In the genomic region with DNA sequence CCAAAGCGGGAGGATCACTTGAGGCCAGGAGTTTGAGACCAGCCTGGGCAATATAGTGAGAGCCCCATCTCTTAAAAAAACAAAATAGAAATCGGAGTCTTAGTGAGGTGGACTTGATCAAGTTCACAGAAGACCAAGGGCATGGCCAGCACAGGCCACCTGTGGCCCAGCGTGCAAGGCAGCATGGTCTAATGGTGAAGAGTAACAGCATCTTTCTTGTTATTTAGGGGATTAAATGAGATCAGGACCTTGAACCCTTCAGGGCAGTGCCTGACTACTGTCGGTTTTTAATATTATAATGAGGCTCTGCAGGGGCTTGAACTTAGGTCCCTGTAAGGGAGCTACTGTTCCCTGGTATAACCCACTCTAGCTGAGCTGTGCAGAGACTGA, we compare ENCODE assay signal across 19 cellular contexts. TPM values are rescaled to one million over a fixed set of nuclear protein-coding genes. Genes with fewer than 3 reads are reported as not detected.
DNase-seq lines count a peak whose midpoint lies in the region; ATAC-seq and TF ChIP-seq lines count a peak whose summit lies in the region.
"Had no signal": no experiment of that assay in that cellular context is flagged by ENCODE, and none has a peak within 500 bp of the region (broad histone marks: within the 10 kb centered on the region; RNA-seq: fewer than 3 reads in every experiment).

No MANE protein-coding gene starts in this region.

- no peak overlapping the region for H3K4me3 ChIP-seq in effector memory CD4-positive, alpha-beta T cell (ENCODE audit: insufficient read depth, low read depth, low read length, poor library complexity, severe bottlenecking)
- H3K4me3 ChIP-seq in upper lobe of right lung: no peak overlapping the region
- H3K4me3 ChIP-seq: breast epithelium, gastroesophageal sphincter, right atrium auricular region, tibial nerve had no signal

- peaks cover 70% of the 10 kb centered on the region for H3K36me3 Mint-ChIP-seq in activated naive CD4-positive, alpha-beta T cell treated with anti-CD3 and anti-CD28 coated beads for 36 hours (ENCODE audit: low read depth)
- peaks cover 17% of the 10 kb centered on the region for H3K36me3 Mint-ChIP-seq in T-helper 17 cell (ENCODE audit: low read depth)

- peak overlapping the region; percentile 100 for H3K27ac Mint-ChIP-seq in activated naive CD4-positive, alpha-beta T cell treated with anti-CD3 and anti-CD28 coated beads for 36 hours
- H3K27ac Mint-ChIP-seq in T-helper 17 cell: peak overlapping the region; percentile 100

- H3K4me1 ChIP-seq in effector memory CD4-positive, alpha-beta T cell (ENCODE audit: control insufficient read depth, insufficient read depth, low read length, poor library complexity, severe bottlenecking): peaks cover 82% of the 10 kb centered on the region
- peaks cover 60% of the 10 kb centered on the region for H3K4me1 ChIP-seq in upper lobe of right lung
- H3K4me1 ChIP-seq: breast epithelium had no signal

- H3K4me3 Mint-ChIP-seq in activated naive CD4-positive, alpha-beta T cell treated with anti-CD3 and anti-CD28 coated beads for 36 hours: peak overlapping the region; percentile 3
- H3K4me3 Mint-ChIP-seq in T-helper 17 cell: peak overlapping the region; percentile 41

- no peak for TF ChIP-seq CTCF in upper lobe of right lung (IDR thresholded peaks at IDR 0.05)

- H3K36me3 ChIP-seq in effector memory CD4-positive, alpha-beta T cell (ENCODE audit: control insufficient read depth, insufficient read depth, low read length): peaks cover 28% of the 10 kb centered on the region
- peaks cover 5% of the 10 kb centered on the region for H3K36me3 ChIP-seq in upper lobe of right lung
- H3K36me3 ChIP-seq: breast epithelium, gastroesophageal sphincter, right atrium auricular region, tibial nerve had no signal

- no peak for DNase-seq in activated naive CD4-positive, alpha-beta T cell treated with anti-CD3 and anti-CD28 coated beads for 36 hours
- no peak for DNase-seq in activated naive CD4-positive, alpha-beta T cell (lab: John Stamatoyannopoulos, UW)
- DNase-seq in T-helper 17 cell (no peak), upper lobe of right lung (no peak), NCI-H526 treated with DMSO at 0.1 percent for 48 hours (lab: John Stamatoyannopoulos, UW) (no peak), left cardiac atrium (no peak)
- DNase-seq in effector memory CD4-positive, alpha-beta T cell: no peak
- DNase-seq: Calu3, HCEC 1CT, midbrain, NCI-H187 treated with DMSO at 0.1 percent for 48 hours, nucleus accumbens had no signal

- CTCF ChIA-PET in activated naive CD4-positive, alpha-beta T cell treated with anti-CD3 and anti-CD28 coated beads for 36 hours (lab: Charles Lee): interaction anchor here (1.1 to 16.1 kb wide), 3 partner anchors 14 to 86 kb away, joined by 3 to 511 read pairs (median 3); no protein-coding TSS in a partner anchor

- peaks cover 96% of the 10 kb centered on the region for H3K4me1 Mint-ChIP-seq in activated naive CD4-positive, alpha-beta T cell treated with anti-CD3 and anti-CD28 coated beads for 36 hours (ENCODE audit: low read depth)
- peaks cover 84% of the 10 kb centered on the region for H3K4me1 Mint-ChIP-seq in T-helper 17 cell

- ATAC-seq in T-helper 17 cell (no peak), upper lobe of right lung (no peak), GM18505 (IDR thresholded peaks at IDR 0.05; ENCODE audit: unreplicated experiment) (no peak), left cardiac atrium (no peak)
- ATAC-seq: esophagus mucosa, gastroesophageal sphincter, SK-N-SH treated with all-trans-retinoic acid at 6 μM for 48 hours had no signal

- H3K27ac ChIP-seq in effector memory CD4-positive, alpha-beta T cell (ENCODE audit: insufficient read depth, low read length, poor library complexity, severe bottlenecking): peak overlapping the region; percentile 93
- peak overlapping the region; percentile 21 for H3K27ac ChIP-seq in upper lobe of right lung
- H3K27ac ChIP-seq: breast epithelium, gastroesophageal sphincter, tibial nerve had no signal

- no peak for TF ChIP-seq POLR2A in GM18505 (IDR thresholded peaks at IDR 0.05; ENCODE audit: borderline replicate concordance, extremely low read depth, insufficient read depth, insufficient read length)

- no peaks in the 10 kb centered on the region for H3K27me3 ChIP-seq in effector memory CD4-positive, alpha-beta T cell (replicated peaks; ENCODE audit: control insufficient read depth, insufficient read depth, low read length, poor library complexity, severe bottlenecking)
- no peaks in the 10 kb centered on the region for H3K27me3 ChIP-seq in upper lobe of right lung
- H3K27me3 ChIP-seq: breast epithelium, gastroesophageal sphincter, right atrium auricular region, tibial nerve had no signal

- H3K9me3 ChIP-seq in T-helper 17 cell (ENCODE audit: control insufficient read depth, low read length, poor library complexity, severe bottlenecking) (no peaks in the 10 kb centered on the region), upper lobe of right lung (no peaks in the 10 kb centered on the region)
- no peaks in the 10 kb centered on the region for H3K9me3 ChIP-seq in effector memory CD4-positive, alpha-beta T cell (ENCODE audit: control insufficient read depth, low read length)
- H3K9me3 ChIP-seq: breast epithelium, gastroesophageal sphincter, right atrium auricular region, tibial nerve had no signal

- H3K27me3 Mint-ChIP-seq in activated naive CD4-positive, alpha-beta T cell treated with anti-CD3 and anti-CD28 coated beads for 36 hours (ENCODE audit: low read depth): no peaks in the 10 kb centered on the region
- H3K27me3 Mint-ChIP-seq in T-helper 17 cell: no peaks in the 10 kb centered on the region

- no peaks in the 10 kb centered on the region for H3K9me3 Mint-ChIP-seq in activated naive CD4-positive, alpha-beta T cell treated with anti-CD3 and anti-CD28 coated beads for 36 hours

- intact Hi-C loops in activated naive CD4-positive, alpha-beta T cell treated with anti-CD3 and anti-CD28 coated beads for 36 hours (cut with micrococcal nuclease): loop anchor here (10.0 kb wide), 1 partner anchor 1181 kb away; the partner anchor contains the start of gene CD46
- intact Hi-C loops in upper lobe of right lung (cut with DNase I) (no loop called here), left cardiac atrium (cut with DNase I) (no loop called here)

RNA-seq across cellular contexts. Expression of gene EIF2D, which starts 38.5 kb away (rescaled TPM):
- total RNA-seq in activated naive CD4-positive, alpha-beta T cell treated with anti-CD3 and anti-CD28 coated beads for 36 hours: 100 to 1,000 TPM; 116 to 122 TPM
- 10 to 100 TPM; 43.6 to 45.4 TPM for total RNA-seq in T-helper 17 cell
- total RNA-seq in upper lobe of right lung: 49.8 TPM
- 10 to 100 TPM; 22.9 to 27.8 TPM for total RNA-seq in left cardiac atrium
